In genomic region chr2:12048551-12048950, GRCh38 we compare ENCODE assay signal across 1 cellular context.
A peak's percentile ranks its signal among the peaks of the same experiment; 100 is the strongest.
TF ChIP-seq lines count a peak whose summit lies in the region.

No MANE protein-coding gene starts in this region.

TF ChIP-seq in GM23338, 12 proteins besides CTCF, POLR2A, EP300 and RAD21:
- 0 out of 2 replicates have a peak, but pooled peaks have one; percentile 20 for TF ChIP-seq ZNF462 (CRISPR knock-in tag; IDR thresholded peaks at IDR 0.05)
- TF ChIP-seq EZH2 (IDR thresholded peaks at IDR 0.05; ENCODE audit: low read depth, unreplicated experiment) = no peak
TF ChIP-seq in GM23338: peak in this region for 1.
